ENCODE assay signal across 8 cellular contexts in genomic region chr1:86833461-86834215, GRCh38.
DNase-seq lines count a peak whose midpoint lies in the region; ATAC-seq and TF ChIP-seq lines count a peak whose summit lies in the region.

No MANE protein-coding gene starts in this region.

- DNase-seq in ELR (ENCODE audit: low read depth) (peak; percentile 90), H7 (peak; percentile 76), NB4 (ENCODE audit: low read depth) (peak; percentile 82), SK-N-MC (ENCODE audit: low read depth, low spot score) (peak; percentile 73), head of caudate nucleus (peak; percentile 27 to 89 (median 66)), progenitor cell of endocrine pancreas (ENCODE audit: low spot score, unreplicated experiment) (peak; percentile 25), aorta (peak; percentile 80 to 81)
- DNase-seq in activated naive CD4-positive, alpha-beta T cell treated with anti-CD3 and anti-CD28 coated beads, Interleukin-2, amount 50 U/mL, for 72 hours (ENCODE audit: low spot score in 2 of 2) = peak in 1 of 2 donors; percentile 52

- no peaks in the 10 kb centered on the region for H3K9me3 Mint-ChIP-seq in activated naive CD4-positive, alpha-beta T cell treated with anti-CD3 and anti-CD28 coated beads, Interleukin-2, amount 50 U/mL, for 72 hours
- no peaks in the 10 kb centered on the region for H3K9me3 Mint-ChIP-seq in progenitor cell of endocrine pancreas (ENCODE audit: low read depth)

- no peaks in the 10 kb centered on the region for H3K9me3 ChIP-seq in SK-N-MC (ENCODE audit: low read depth, low read length)
- H3K9me3 ChIP-seq in aorta (ENCODE audit: control insufficient read depth, low read length) = no peaks in the 10 kb centered on the region

- no peak for TF ChIP-seq POLR2A in NB4 (IDR thresholded peaks at IDR 0.05; ENCODE audit: extremely low read depth, insufficient read length)

- intact Hi-C loops in head of caudate nucleus (cut with DNase I) = loop anchor here (5.0 kb wide), 2 partner anchors 134 to 249 kb away; no protein-coding TSS in a partner anchor
- intact Hi-C loops in aorta (cut with DNase I) = loop anchor here (2.0 to 5.0 kb wide), 4 partner anchors 129 to 251 kb away; no protein-coding TSS in a partner anchor

- H3K4me3 ChIP-seq in H7 (ENCODE audit: insufficient read depth, low read depth, low read length) (no peak overlapping the region), NB4 (ENCODE audit: low read depth, low read length) (no peak overlapping the region), SK-N-MC (no peak overlapping the region), aorta (ENCODE audit: low read length in 2 of 2) (no peak overlapping the region)

- peak; percentile 75 to 79 for ATAC-seq in activated naive CD4-positive, alpha-beta T cell treated with anti-CD3 and anti-CD28 coated beads, Interleukin-2, amount 50 U/mL, for 72 hours
- ATAC-seq in aorta (ENCODE audit: low FRiP score) = peak; percentile 86

- no peaks in the 10 kb centered on the region for H3K4me1 ChIP-seq in aorta (ENCODE audit: control insufficient read depth in 1 of 2, insufficient read depth in 2 of 2, low read length in 2 of 2)

- TF ChIP-seq CTCF in NB4 (IDR thresholded peaks at IDR 0.05; ENCODE audit: low read depth, low read length) (peak; percentile 35), progenitor cell of endocrine pancreas (IDR thresholded peaks at IDR 0.05; ENCODE audit: unreplicated experiment) (peak; percentile 70)

- no peaks in the 10 kb centered on the region for H3K36me3 ChIP-seq in H7 (replicated peaks; ENCODE audit: control insufficient read depth, insufficient read depth, low read length)
- H3K36me3 ChIP-seq in SK-N-MC (ENCODE audit: insufficient read depth, low read length) = no peaks in the 10 kb centered on the region
- no peaks in the 10 kb centered on the region for H3K36me3 ChIP-seq in aorta (ENCODE audit: control insufficient read depth in 1 of 2, insufficient read depth in 2 of 2, low read length in 1 of 2)

- H3K4me3 Mint-ChIP-seq in progenitor cell of endocrine pancreas (ENCODE audit: low read depth) = no peak overlapping the region

- H3K36me3 Mint-ChIP-seq in activated naive CD4-positive, alpha-beta T cell treated with anti-CD3 and anti-CD28 coated beads, Interleukin-2, amount 50 U/mL, for 72 hours = no peaks in the 10 kb centered on the region
- H3K36me3 Mint-ChIP-seq in progenitor cell of endocrine pancreas (ENCODE audit: insufficient read depth) = no peaks in the 10 kb centered on the region

- H3K27ac ChIP-seq in SK-N-MC (no peak overlapping the region), aorta (ENCODE audit: low read depth in 1 of 2, low read length in 2 of 2) (no peak overlapping the region)

- no peak overlapping the region for H3K9ac ChIP-seq in SK-N-MC (ENCODE audit: insufficient read length)

- H3K27ac Mint-ChIP-seq in activated naive CD4-positive, alpha-beta T cell treated with anti-CD3 and anti-CD28 coated beads, Interleukin-2, amount 50 U/mL, for 72 hours = no peak overlapping the region
- no peak overlapping the region for H3K27ac Mint-ChIP-seq in progenitor cell of endocrine pancreas

- peaks cover 2% of the 10 kb centered on the region for H3K4me1 Mint-ChIP-seq in progenitor cell of endocrine pancreas (ENCODE audit: low read depth)

- peaks cover 4% of the 10 kb centered on the region for H3K27me3 Mint-ChIP-seq in progenitor cell of endocrine pancreas

- WGBS in aorta, 2 donors = 52 to 53% methylated on average over 17 of the region's 17 CpGs

- no peaks in the 10 kb centered on the region for H3K27me3 ChIP-seq in H7 (ENCODE audit: control insufficient read depth, insufficient read depth, low read length)
- no peaks in the 10 kb centered on the region for H3K27me3 ChIP-seq in aorta (ENCODE audit: control insufficient read depth in 1 of 2, insufficient read depth in 2 of 2, low read length in 1 of 2)
